1 cellular context compared by ENCODE assay signal in genomic region chr7:44964831-44965440, GRCh38.
TF ChIP-seq lines count a peak whose summit lies in the region.

No MANE protein-coding gene starts in this region.

TF ChIP-seq in HepG2, 621 proteins besides CTCF, POLR2A, EP300 and RAD21 (continued from another document):
- TF ChIP-seq, protein P1, sequence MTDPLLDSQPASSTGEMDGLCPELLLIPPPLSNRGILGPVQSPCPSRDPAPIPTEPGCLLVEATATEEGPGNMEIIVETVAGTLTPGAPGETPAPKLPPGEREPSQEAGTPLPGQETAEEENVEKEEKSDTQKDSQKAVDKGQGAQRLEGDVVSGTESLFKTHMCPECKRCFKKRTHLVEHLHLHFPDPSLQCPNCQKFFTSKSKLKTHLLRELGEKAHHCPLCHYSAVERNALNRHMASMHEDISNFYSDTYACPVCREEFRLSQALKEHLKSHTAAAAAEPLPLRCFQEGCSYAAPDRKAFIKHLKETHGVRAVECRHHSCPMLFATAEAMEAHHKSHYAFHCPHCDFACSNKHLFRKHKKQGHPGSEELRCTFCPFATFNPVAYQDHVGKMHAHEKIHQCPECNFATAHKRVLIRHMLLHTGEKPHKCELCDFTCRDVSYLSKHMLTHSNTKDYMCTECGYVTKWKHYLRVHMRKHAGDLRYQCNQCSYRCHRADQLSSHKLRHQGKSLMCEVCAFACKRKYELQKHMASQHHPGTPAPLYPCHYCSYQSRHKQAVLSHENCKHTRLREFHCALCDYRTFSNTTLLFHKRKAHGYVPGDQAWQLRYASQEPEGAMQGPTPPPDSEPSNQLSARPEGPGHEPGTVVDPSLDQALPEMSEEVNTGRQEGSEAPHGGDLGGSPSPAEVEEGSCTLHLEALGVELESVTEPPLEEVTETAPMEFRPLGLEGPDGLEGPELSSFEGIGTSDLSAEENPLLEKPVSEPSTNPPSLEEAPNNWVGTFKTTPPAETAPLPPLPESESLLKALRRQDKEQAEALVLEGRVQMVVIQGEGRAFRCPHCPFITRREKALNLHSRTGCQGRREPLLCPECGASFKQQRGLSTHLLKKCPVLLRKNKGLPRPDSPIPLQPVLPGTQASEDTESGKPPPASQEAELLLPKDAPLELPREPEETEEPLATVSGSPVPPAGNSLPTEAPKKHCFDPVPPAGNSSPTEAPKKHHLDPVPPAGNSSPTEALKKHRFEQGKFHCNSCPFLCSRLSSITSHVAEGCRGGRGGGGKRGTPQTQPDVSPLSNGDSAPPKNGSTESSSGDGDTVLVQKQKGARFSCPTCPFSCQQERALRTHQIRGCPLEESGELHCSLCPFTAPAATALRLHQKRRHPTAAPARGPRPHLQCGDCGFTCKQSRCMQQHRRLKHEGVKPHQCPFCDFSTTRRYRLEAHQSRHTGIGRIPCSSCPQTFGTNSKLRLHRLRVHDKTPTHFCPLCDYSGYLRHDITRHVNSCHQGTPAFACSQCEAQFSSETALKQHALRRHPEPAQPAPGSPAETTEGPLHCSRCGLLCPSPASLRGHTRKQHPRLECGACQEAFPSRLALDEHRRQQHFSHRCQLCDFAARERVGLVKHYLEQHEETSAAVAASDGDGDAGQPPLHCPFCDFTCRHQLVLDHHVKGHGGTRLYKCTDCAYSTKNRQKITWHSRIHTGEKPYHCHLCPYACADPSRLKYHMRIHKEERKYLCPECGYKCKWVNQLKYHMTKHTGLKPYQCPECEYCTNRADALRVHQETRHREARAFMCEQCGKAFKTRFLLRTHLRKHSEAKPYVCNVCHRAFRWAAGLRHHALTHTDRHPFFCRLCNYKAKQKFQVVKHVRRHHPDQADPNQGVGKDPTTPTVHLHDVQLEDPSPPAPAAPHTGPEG (CRISPR knock-in tag; IDR thresholded peaks at IDR 0.05), result no peak
- TF ChIP-seq, protein P2, sequence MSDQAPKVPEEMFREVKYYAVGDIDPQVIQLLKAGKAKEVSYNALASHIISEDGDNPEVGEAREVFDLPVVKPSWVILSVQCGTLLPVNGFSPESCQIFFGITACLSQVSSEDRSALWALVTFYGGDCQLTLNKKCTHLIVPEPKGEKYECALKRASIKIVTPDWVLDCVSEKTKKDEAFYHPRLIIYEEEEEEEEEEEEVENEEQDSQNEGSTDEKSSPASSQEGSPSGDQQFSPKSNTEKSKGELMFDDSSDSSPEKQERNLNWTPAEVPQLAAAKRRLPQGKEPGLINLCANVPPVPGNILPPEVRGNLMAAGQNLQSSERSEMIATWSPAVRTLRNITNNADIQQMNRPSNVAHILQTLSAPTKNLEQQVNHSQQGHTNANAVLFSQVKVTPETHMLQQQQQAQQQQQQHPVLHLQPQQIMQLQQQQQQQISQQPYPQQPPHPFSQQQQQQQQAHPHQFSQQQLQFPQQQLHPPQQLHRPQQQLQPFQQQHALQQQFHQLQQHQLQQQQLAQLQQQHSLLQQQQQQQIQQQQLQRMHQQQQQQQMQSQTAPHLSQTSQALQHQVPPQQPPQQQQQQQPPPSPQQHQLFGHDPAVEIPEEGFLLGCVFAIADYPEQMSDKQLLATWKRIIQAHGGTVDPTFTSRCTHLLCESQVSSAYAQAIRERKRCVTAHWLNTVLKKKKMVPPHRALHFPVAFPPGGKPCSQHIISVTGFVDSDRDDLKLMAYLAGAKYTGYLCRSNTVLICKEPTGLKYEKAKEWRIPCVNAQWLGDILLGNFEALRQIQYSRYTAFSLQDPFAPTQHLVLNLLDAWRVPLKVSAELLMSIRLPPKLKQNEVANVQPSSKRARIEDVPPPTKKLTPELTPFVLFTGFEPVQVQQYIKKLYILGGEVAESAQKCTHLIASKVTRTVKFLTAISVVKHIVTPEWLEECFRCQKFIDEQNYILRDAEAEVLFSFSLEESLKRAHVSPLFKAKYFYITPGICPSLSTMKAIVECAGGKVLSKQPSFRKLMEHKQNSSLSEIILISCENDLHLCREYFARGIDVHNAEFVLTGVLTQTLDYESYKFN (CRISPR knock-in tag; conservative IDR thresholded peaks at IDR 0.05), result peak; percentile 45; the same call in 1 of the 2 replicates
- TF ChIP-seq NFIC (IDR thresholded peaks at IDR 0.05; ENCODE audit: low read length) (no peak), NFE2L1 (CRISPR knock-in tag; IDR thresholded peaks at IDR 0.05; ENCODE audit: borderline replicate concordance) (no peak), ZBTB10 (CRISPR knock-in tag; IDR thresholded peaks at IDR 0.05; ENCODE audit: borderline replicate concordance) (no peak), NPAS2 (CRISPR knock-in tag; IDR thresholded peaks at IDR 0.05; ENCODE audit: borderline replicate concordance) (no peak), ZSCAN20 (CRISPR knock-in tag; IDR thresholded peaks at IDR 0.05; ENCODE audit: borderline replicate concordance) (no peak), SALL1 (CRISPR knock-in tag; IDR thresholded peaks at IDR 0.05) (0 out of 2 replicates have a peak, but pooled peaks have one; percentile 24), SP2 (CRISPR knock-in tag; IDR thresholded peaks at IDR 0.05) (peak; percentile 23; the same call in 1 of the 2 replicates), KAT8 (CRISPR knock-in tag; IDR thresholded peaks at IDR 0.05) (no peak), PHF21A (CRISPR knock-in tag; IDR thresholded peaks at IDR 0.05) (no peak), BCL6 (CRISPR knock-in tag; IDR thresholded peaks at IDR 0.05) (peak; percentile 82), ZNF326 (CRISPR knock-in tag; IDR thresholded peaks at IDR 0.05; ENCODE audit: borderline replicate concordance) (no peak), MIXL1 (CRISPR knock-in tag; IDR thresholded peaks at IDR 0.05) (no peak), ZNF143 (CRISPR knock-in tag; IDR thresholded peaks at IDR 0.05) (no peak), THAP9 (CRISPR knock-in tag; IDR thresholded peaks at IDR 0.05; ENCODE audit: borderline replicate concordance) (no peak), ZNF251 (CRISPR knock-in tag; IDR thresholded peaks at IDR 0.05) (no peak), SOX5 (CRISPR knock-in tag; IDR thresholded peaks at IDR 0.05; ENCODE audit: borderline replicate concordance) (no peak), ZNF879 (CRISPR knock-in tag; IDR thresholded peaks at IDR 0.05) (no peak), NBN (conservative IDR thresholded peaks at IDR 0.05) (no peak), NR2C2 (CRISPR knock-in tag; IDR thresholded peaks at IDR 0.05; ENCODE audit: borderline replicate concordance) (no peak)
- TF ChIP-seq, protein P3, sequence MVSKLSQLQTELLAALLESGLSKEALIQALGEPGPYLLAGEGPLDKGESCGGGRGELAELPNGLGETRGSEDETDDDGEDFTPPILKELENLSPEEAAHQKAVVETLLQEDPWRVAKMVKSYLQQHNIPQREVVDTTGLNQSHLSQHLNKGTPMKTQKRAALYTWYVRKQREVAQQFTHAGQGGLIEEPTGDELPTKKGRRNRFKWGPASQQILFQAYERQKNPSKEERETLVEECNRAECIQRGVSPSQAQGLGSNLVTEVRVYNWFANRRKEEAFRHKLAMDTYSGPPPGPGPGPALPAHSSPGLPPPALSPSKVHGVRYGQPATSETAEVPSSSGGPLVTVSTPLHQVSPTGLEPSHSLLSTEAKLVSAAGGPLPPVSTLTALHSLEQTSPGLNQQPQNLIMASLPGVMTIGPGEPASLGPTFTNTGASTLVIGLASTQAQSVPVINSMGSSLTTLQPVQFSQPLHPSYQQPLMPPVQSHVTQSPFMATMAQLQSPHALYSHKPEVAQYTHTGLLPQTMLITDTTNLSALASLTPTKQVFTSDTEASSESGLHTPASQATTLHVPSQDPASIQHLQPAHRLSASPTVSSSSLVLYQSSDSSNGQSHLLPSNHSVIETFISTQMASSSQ (IDR thresholded peaks at IDR 0.05; ENCODE audit: low read depth), result no peak
- TF ChIP-seq, protein P3 (CRISPR knock-in tag; IDR thresholded peaks at IDR 0.05; ENCODE audit: borderline replicate concordance), result no peak
- TF ChIP-seq, protein P4, sequence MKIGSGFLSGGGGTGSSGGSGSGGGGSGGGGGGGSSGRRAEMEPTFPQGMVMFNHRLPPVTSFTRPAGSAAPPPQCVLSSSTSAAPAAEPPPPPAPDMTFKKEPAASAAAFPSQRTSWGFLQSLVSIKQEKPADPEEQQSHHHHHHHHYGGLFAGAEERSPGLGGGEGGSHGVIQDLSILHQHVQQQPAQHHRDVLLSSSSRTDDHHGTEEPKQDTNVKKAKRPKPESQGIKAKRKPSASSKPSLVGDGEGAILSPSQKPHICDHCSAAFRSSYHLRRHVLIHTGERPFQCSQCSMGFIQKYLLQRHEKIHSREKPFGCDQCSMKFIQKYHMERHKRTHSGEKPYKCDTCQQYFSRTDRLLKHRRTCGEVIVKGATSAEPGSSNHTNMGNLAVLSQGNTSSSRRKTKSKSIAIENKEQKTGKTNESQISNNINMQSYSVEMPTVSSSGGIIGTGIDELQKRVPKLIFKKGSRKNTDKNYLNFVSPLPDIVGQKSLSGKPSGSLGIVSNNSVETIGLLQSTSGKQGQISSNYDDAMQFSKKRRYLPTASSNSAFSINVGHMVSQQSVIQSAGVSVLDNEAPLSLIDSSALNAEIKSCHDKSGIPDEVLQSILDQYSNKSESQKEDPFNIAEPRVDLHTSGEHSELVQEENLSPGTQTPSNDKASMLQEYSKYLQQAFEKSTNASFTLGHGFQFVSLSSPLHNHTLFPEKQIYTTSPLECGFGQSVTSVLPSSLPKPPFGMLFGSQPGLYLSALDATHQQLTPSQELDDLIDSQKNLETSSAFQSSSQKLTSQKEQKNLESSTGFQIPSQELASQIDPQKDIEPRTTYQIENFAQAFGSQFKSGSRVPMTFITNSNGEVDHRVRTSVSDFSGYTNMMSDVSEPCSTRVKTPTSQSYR (CRISPR knock-in tag; IDR thresholded peaks at IDR 0.05; ENCODE audit: borderline replicate concordance), result no peak
- TF ChIP-seq, protein P5, sequence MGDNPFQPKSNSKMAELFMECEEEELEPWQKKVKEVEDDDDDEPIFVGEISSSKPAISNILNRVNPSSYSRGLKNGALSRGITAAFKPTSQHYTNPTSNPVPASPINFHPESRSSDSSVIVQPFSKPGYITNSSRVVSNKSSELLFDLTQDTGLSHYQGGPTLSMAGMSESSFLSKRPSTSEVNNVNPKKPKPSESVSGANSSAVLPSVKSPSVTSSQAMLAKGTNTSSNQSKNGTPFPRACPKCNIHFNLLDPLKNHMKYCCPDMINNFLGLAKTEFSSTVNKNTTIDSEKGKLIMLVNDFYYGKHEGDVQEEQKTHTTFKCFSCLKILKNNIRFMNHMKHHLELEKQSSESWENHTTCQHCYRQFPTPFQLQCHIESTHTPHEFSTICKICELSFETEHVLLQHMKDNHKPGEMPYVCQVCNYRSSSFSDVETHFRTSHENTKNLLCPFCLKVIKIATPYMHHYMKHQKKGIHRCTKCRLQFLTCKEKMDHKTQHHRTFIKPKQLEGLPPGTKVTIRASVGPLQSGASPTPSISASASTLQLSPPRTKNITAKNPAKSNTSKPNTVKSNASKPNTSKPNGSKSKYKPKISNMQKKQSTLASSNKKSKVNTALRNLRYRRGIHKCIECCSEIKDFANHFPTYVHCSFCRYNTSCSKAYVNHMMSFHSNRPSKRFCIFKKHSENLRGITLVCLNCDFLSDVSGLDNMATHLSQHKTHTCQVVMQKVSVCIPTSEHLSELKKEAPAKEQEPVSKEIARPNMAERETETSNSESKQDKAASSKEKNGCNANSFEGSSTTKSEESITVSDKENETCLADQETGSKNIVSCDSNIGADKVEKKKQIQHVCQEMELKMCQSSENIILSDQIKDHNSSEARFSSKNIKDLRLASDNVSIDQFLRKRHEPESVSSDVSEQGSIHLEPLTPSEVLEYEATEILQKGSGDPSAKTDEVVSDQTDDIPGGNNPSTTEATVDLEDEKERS (CRISPR knock-in tag; IDR thresholded peaks at IDR 0.05), result 0 out of 2 replicates have a peak, but pooled peaks have one; percentile 36
